16 cellular contexts compared by ENCODE assay signal in genomic region chr6:37490466-37491015, GRCh38. TPM values are rescaled to one million over a fixed set of nuclear protein-coding genes. Genes with fewer than 3 reads are reported as not detected.
DNase-seq lines count a peak whose midpoint lies in the region; ATAC-seq and TF ChIP-seq lines count a peak whose summit lies in the region.
"Had no signal": no experiment of that assay in that cellular context is flagged by ENCODE, and none has a peak within 500 bp of the region (broad histone marks: within the 10 kb centered on the region; RNA-seq: fewer than 3 reads in every experiment).

No MANE protein-coding gene starts in this region.

- no peak overlapping the region for H3K4me3 ChIP-seq in SK-N-SH (ENCODE audit: low read depth in 2 of 2, low read length in 1 of 2)
- H3K4me3 ChIP-seq: cardiac muscle cell had no signal

- peak overlapping the region; percentile 93 for H3K27ac Mint-ChIP-seq in activated T-cell treated with anti-CD3 and anti-CD28 coated beads, Interleukin-2, amount 50 U/mL, for 24 hours
- H3K27ac Mint-ChIP-seq in central memory CD8-positive, alpha-beta T cell (ENCODE audit: low read depth): peak overlapping the region; percentile 100
- peak overlapping the region; percentile 37 for H3K27ac Mint-ChIP-seq in progenitor cell of endocrine pancreas
- H3K27ac Mint-ChIP-seq: type B pancreatic cell had no signal

- H3K9me3 ChIP-seq in SK-N-SH: no peaks in the 10 kb centered on the region

- TF ChIP-seq CTCF in SK-N-SH (IDR thresholded peaks at IDR 0.05) (no peak), progenitor cell of endocrine pancreas (IDR thresholded peaks at IDR 0.05; ENCODE audit: unreplicated experiment) (no peak)

- no peaks in the 10 kb centered on the region for H3F3A ChIP-seq in SK-N-SH (replicated peaks; ENCODE audit: insufficient read depth)

- H3K4me1 ChIP-seq in SK-N-SH (ENCODE audit: control insufficient read depth in 1 of 2, insufficient read depth in 2 of 2, low read depth in 1 of 2, low read length in 1 of 2): peaks cover 0 to 69% of the 10 kb centered on the region in 2 experiments; a peak in 2 of 4 replicates

- no peak overlapping the region for H3K9ac ChIP-seq in SK-N-SH

- H3K27me3 Mint-ChIP-seq in activated T-cell treated with anti-CD3 and anti-CD28 coated beads, Interleukin-2, amount 50 U/mL, for 24 hours: no peaks in the 10 kb centered on the region
- H3K27me3 Mint-ChIP-seq in central memory CD8-positive, alpha-beta T cell: no peaks in the 10 kb centered on the region
- H3K27me3 Mint-ChIP-seq in progenitor cell of endocrine pancreas: no peaks in the 10 kb centered on the region
- H3K27me3 Mint-ChIP-seq: type B pancreatic cell had no signal

- H2AFZ ChIP-seq in SK-N-SH (ENCODE audit: low read depth): no peak overlapping the region

- H4K20me1 ChIP-seq in SK-N-SH (ENCODE audit: insufficient read depth): no peaks in the 10 kb centered on the region

- H3K9me2 ChIP-seq in SK-N-SH: no peaks in the 10 kb centered on the region

- no peaks in the 10 kb centered on the region for H3K9me3 Mint-ChIP-seq in activated T-cell treated with anti-CD3 and anti-CD28 coated beads, Interleukin-2, amount 50 U/mL, for 24 hours
- no peaks in the 10 kb centered on the region for H3K9me3 Mint-ChIP-seq in central memory CD8-positive, alpha-beta T cell
- no peaks in the 10 kb centered on the region for H3K9me3 Mint-ChIP-seq in progenitor cell of endocrine pancreas (ENCODE audit: low read depth)
- H3K9me3 Mint-ChIP-seq: nephron, type B pancreatic cell had no signal

- peaks cover 87% of the 10 kb centered on the region for H3K4me1 Mint-ChIP-seq in activated T-cell treated with anti-CD3 and anti-CD28 coated beads, Interleukin-2, amount 50 U/mL, for 24 hours (ENCODE audit: low read depth)
- peaks cover 68% of the 10 kb centered on the region for H3K4me1 Mint-ChIP-seq in central memory CD8-positive, alpha-beta T cell
- H3K4me1 Mint-ChIP-seq in progenitor cell of endocrine pancreas (ENCODE audit: low read depth): no peaks in the 10 kb centered on the region

- POLR2A ChIA-PET in SK-N-SH (lab: Yijun Ruan, JAX): interaction anchor here (0.9 to 2.1 kb wide), 6 partner anchors 17 to 75 kb away, joined by 3 to 16 read pairs (median 6); partner anchors contain the start of gene CMTR1

- H3K4me2 ChIP-seq in SK-N-SH: no peak overlapping the region

- TF ChIP-seq POLR2A in GM18505 (IDR thresholded peaks at IDR 0.05; ENCODE audit: borderline replicate concordance, extremely low read depth, insufficient read depth, insufficient read length): no peak

- CTCF ChIA-PET in SK-N-SH (lab: Yijun Ruan, JAX): interaction anchor here (0.8 to 9.1 kb wide), 10 partner anchors 14 to 200 kb away, joined by 3 to 88 read pairs (median 6); no protein-coding TSS in a partner anchor

- no peaks in the 10 kb centered on the region for H3K36me3 ChIP-seq in SK-N-SH (replicated peaks in 1 of 2; ENCODE audit: control insufficient read depth in 1 of 2, insufficient read depth in 2 of 2, low read length in 1 of 2)
- H3K36me3 ChIP-seq: cardiac muscle cell had no signal

- 87% methylated on average over 4 of the region's 6 CpGs for WGBS in SK-N-SH (ENCODE audit: low lambda C conversion rate)

- no peak for TF ChIP-seq EP300 in SK-N-SH (IDR thresholded peaks at IDR 0.05; ENCODE audit: borderline replicate concordance in 1 of 2, low read depth in 1 of 2, low read length in 1 of 2)

- no peaks in the 10 kb centered on the region; the same call in 1 of the 2 replicates for H3K79me2 ChIP-seq in SK-N-SH (ENCODE audit: insufficient read depth)

- peak; percentile 46 for DNase-seq in activated T-cell treated with anti-CD3 and anti-CD28 coated beads, Interleukin-2, amount 50 U/mL, for 24 hours
- no peak for DNase-seq in activated T-cell treated with anti-CD3 and anti-CD28 coated beads, Interleukin-2, amount 50 U/mL, for 48 hours
- peak; percentile 49 for DNase-seq in SK-N-SH
- DNase-seq in central memory CD8-positive, alpha-beta T cell (ENCODE audit: low spot score in 2 of 2): no peak
- no peak for DNase-seq in progenitor cell of endocrine pancreas (ENCODE audit: low spot score, unreplicated experiment)
- no peak for DNase-seq in effector CD4-positive, alpha-beta T cell
- DNase-seq in HuH-7 (ENCODE audit: low spot score): no peak
- DNase-seq: activated CD4-positive, alpha-beta T cell treated with anti-CD3 and anti-CD28 coated beads for 1 hour; activated gamma-delta T cell; MM.1S; NCI-H748 treated with DMSO at 0.1 percent for 48 hours; stimulated activated CD4-positive, alpha-beta T cell treated with anti-CD3 and anti-CD28 coated beads, Interleukin-4, amount 100 ng/mL, for 24 hours had no signal

- ATAC-seq in central memory CD8-positive, alpha-beta T cell (replicated peaks; ENCODE audit: extremely low read depth, poor library complexity, severe bottlenecking): no peak
- no peak for ATAC-seq in GM18505 (IDR thresholded peaks at IDR 0.05; ENCODE audit: unreplicated experiment)

- H3K27ac ChIP-seq in SK-N-SH (ENCODE audit: low read depth in 2 of 2, low read length in 1 of 2): peak overlapping the region in 1 of 2 experiments; percentile 99; a peak in 2 of 4 replicates
- H3K27ac ChIP-seq: cardiac muscle cell had no signal

- peaks cover 34% of the 10 kb centered on the region for H3K36me3 Mint-ChIP-seq in activated T-cell treated with anti-CD3 and anti-CD28 coated beads, Interleukin-2, amount 50 U/mL, for 24 hours (ENCODE audit: low read depth)
- peaks cover 10% of the 10 kb centered on the region for H3K36me3 Mint-ChIP-seq in central memory CD8-positive, alpha-beta T cell (ENCODE audit: insufficient read depth)
- no peaks in the 10 kb centered on the region for H3K36me3 Mint-ChIP-seq in progenitor cell of endocrine pancreas (ENCODE audit: insufficient read depth)

- TF ChIP-seq RAD21 in SK-N-SH (IDR thresholded peaks at IDR 0.05; ENCODE audit: low read length): no peak

- H3K4me3 Mint-ChIP-seq in activated T-cell treated with anti-CD3 and anti-CD28 coated beads, Interleukin-2, amount 50 U/mL, for 24 hours: no peak overlapping the region
- H3K4me3 Mint-ChIP-seq in central memory CD8-positive, alpha-beta T cell: peak overlapping the region; percentile 78
- no peak overlapping the region for H3K4me3 Mint-ChIP-seq in progenitor cell of endocrine pancreas (ENCODE audit: low read depth)
- H3K4me3 Mint-ChIP-seq: nephron, type B pancreatic cell had no signal

- H3K27me3 ChIP-seq in SK-N-SH (ENCODE audit: insufficient read depth): no peaks in the 10 kb centered on the region
- H3K27me3 ChIP-seq: cardiac muscle cell had no signal

TF ChIP-seq in SK-N-SH, 30 proteins besides CTCF, POLR2A, EP300 and RAD21:
- TF ChIP-seq YY1 (IDR thresholded peaks at IDR 0.05; ENCODE audit: low read depth): no peak
- no peak for TF ChIP-seq NFIC (IDR thresholded peaks at IDR 0.05; ENCODE audit: borderline replicate concordance)
- TF ChIP-seq FOXJ3 (CRISPR knock-in tag; IDR thresholded peaks at IDR 0.05): no peak
- no peak for TF ChIP-seq JUND (IDR thresholded peaks at IDR 0.05)
- no peak for TF ChIP-seq SMC3 (IDR thresholded peaks at IDR 0.05; ENCODE audit: low read depth, low read length)
- TF ChIP-seq FOXM1 (IDR thresholded peaks at IDR 0.05; ENCODE audit: low read depth): no peak
- no peak for TF ChIP-seq POLR2AphosphoS5 (IDR thresholded peaks at IDR 0.05; ENCODE audit: low read depth, low read length)
- TF ChIP-seq ZBTB33 (IDR thresholded peaks at IDR 0.05; ENCODE audit: borderline replicate concordance, low read depth): no peak
- TF ChIP-seq, protein P1, sequence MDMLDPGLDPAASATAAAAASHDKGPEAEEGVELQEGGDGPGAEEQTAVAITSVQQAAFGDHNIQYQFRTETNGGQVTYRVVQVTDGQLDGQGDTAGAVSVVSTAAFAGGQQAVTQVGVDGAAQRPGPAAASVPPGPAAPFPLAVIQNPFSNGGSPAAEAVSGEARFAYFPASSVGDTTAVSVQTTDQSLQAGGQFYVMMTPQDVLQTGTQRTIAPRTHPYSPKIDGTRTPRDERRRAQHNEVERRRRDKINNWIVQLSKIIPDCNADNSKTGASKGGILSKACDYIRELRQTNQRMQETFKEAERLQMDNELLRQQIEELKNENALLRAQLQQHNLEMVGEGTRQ (IDR thresholded peaks at IDR 0.05; ENCODE audit: borderline replicate concordance, low read depth, low read length): no peak

RNA-seq across cellular contexts. Expression of gene CCDC167, which starts 9.2 kb away (rescaled TPM):
- polyA plus RNA-seq in SK-N-SH (2012; rRNA removed): 49.1 and 63.2 TPM in 2 replicates
- 50.1 and 62.9 TPM in 2 replicates for polyA plus RNA-seq in SK-N-SH (2012; cell fraction: cytosol; rRNA removed)
- polyA plus RNA-seq in SK-N-SH (2012; cell fraction: nucleus; rRNA removed): 17.7 and 37.0 TPM in 2 replicates
- total RNA-seq in progenitor cell of endocrine pancreas: 44.1 and 44.9 TPM in 2 replicates

RNA-seq across cellular contexts. Expression of gene CMTR1, which starts 57.5 kb away (rescaled TPM):
- polyA plus RNA-seq in SK-N-SH (2012; rRNA removed): 19.8 and 25.0 TPM in 2 replicates
- polyA plus RNA-seq in SK-N-SH (2012; cell fraction: cytosol; rRNA removed): 14.4 and 17.2 TPM in 2 replicates
- polyA plus RNA-seq in SK-N-SH (2012; cell fraction: nucleus; rRNA removed): 52.7 and 76.0 TPM in 2 replicates
- 48.0 and 50.5 TPM in 2 replicates for total RNA-seq in progenitor cell of endocrine pancreas

Comparison
In these comparisons a context has a peak if more than half of its experiments do, and no peak if none do; other contexts are left out.
1. DNase-seq: peak in activated T-cell treated with anti-CD3 and anti-CD28 coated beads, Interleukin-2, amount 50 U/mL, for 24 hours (single experiment) and SK-N-SH (single experiment); none in activated T-cell treated with anti-CD3 and anti-CD28 coated beads, Interleukin-2, amount 50 U/mL, for 48 hours (0 of 2), central memory CD8-positive, alpha-beta T cell (0 of 2), progenitor cell of endocrine pancreas (single experiment), effector CD4-positive, alpha-beta T cell (single experiment) and HuH-7 (single experiment).
2. H3K27ac Mint-ChIP-seq: peak in every context shown above with its lines; median percentile 100 in central memory CD8-positive, alpha-beta T cell; 93 in activated T-cell treated with anti-CD3 and anti-CD28 coated beads, Interleukin-2, amount 50 U/mL, for 24 hours; 37 in progenitor cell of endocrine pancreas.